Comparison of ENCODE assay signal across 9 cellular contexts in the genomic region with DNA sequence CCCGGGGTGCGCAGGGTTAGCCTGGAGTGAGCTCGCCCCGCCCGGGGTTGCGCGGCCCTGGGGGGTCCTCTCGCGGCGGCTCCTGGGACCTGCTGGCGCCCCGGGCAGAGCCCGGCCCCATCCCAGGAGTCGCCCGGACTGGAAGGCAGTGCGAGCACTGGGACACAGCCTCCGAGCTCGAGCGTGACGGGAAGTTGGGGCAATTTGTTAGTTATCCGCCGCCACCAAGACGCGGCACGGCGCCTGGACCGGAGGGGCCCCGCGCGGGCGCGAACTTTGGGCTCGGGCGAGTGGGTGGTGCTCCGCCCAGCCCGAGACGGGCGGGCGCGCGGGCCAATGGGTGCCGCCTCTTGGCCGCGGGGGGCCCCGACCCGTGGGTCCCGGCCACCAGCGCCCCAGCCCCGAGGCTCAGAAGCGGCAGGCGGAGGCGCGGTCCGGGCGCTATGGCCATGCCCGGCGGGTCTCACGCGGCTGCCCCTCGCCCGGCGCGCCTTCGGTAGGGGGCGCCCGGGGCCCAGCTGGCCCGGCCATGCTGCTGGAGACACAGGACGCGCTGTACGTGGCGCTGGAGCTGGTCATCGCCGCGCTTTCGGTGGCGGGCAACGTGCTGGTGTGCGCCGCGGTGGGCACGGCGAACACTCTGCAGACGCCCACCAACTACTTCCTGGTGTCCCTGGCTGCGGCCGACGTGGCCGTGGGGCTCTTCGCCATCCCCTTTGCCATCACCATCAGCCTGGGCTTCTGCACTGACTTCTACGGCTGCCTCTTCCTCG. TPM values are rescaled to one million over a fixed set of nuclear protein-coding genes. Genes with fewer than 3 reads are reported as not detected.
DNase-seq lines count a peak whose midpoint lies in the region; ATAC-seq, FAIRE-seq and TF ChIP-seq lines count a peak whose summit lies in the region.
"Had no signal": no experiment of that assay in that cellular context is flagged by ENCODE, and none has a peak within 500 bp of the region (broad histone marks: within the 10 kb centered on the region; RNA-seq: fewer than 3 reads in every experiment).

A gene (plus strand): TSS at position 411 of the 773 bp plus-strand sequence. CDS start 119 bp downstream, at position 530.

- H4K20me1 ChIP-seq in PC-3 (ENCODE audit: low read length): 0 out of 2 replicates have a peak, but pooled peaks cover 4% of the 10 kb centered on the region
- no peaks in the 10 kb centered on the region for H4K20me1 ChIP-seq in neural progenitor cell (ENCODE audit: low read depth)

- H3K9me2 ChIP-seq in PC-3 (replicated peaks; ENCODE audit: low read length): no peaks in the 10 kb centered on the region

- H3K27me3 Mint-ChIP-seq in neural progenitor cell (ENCODE audit: insufficient read depth, low read depth): peaks cover 36% of the 10 kb centered on the region

- TF ChIP-seq CTCF in GM10248 (IDR thresholded peaks at IDR 0.05; ENCODE audit: control extremely low read depth, extremely low read depth, low read depth, missing control alignments) (peak; percentile 63), PC-3 (conservative IDR thresholded peaks at IDR 0.05; ENCODE audit: low read depth, low read length) (peak; percentile 61), neural progenitor cell (IDR thresholded peaks at IDR 0.05) (peak; percentile 62)

- H3K4me3 ChIP-seq in PC-3 (ENCODE audit: low read length) (peak within 1 kb of the TSS; percentile 81), neural progenitor cell (peak within 1 kb of the TSS; percentile 70), urinary bladder (ENCODE audit: low read depth, low read length) (peak within 1 kb of the TSS; percentile 53)

- H3K27ac ChIP-seq in PC-3 (ENCODE audit: low read length): peak within 1 kb of the TSS; percentile 83
- H3K27ac ChIP-seq in neural progenitor cell: no peak within 1 kb of the TSS
- no peak within 1 kb of the TSS for H3K27ac ChIP-seq in urinary bladder (ENCODE audit: low read depth)

- ATAC-seq in HG02943 (IDR thresholded peaks at IDR 0.05; ENCODE audit: low read depth, unreplicated experiment) (peak; percentile 56), PC-3 (peak; percentile 62)

- intact Hi-C loops in PC-3 (cut with micrococcal nuclease): loop anchor here (5.0 kb wide), 1 partner anchor 118 kb away; no protein-coding TSS in a partner anchor

- H3K27me3 ChIP-seq in PC-3 (ENCODE audit: low read length): no peaks in the 10 kb centered on the region
- H3K27me3 ChIP-seq in neural progenitor cell: peaks cover 54% of the 10 kb centered on the region

- H3K4me2 ChIP-seq in PC-3 (ENCODE audit: low read length): peak within 1 kb of the TSS; percentile 96
- H3K4me2 ChIP-seq in neural progenitor cell: peak within 1 kb of the TSS; percentile 93

- H2AFZ ChIP-seq in PC-3 (ENCODE audit: low read length): peak within 1 kb of the TSS; percentile 77
- peak within 1 kb of the TSS; percentile 98 for H2AFZ ChIP-seq in neural progenitor cell (replicated peaks)

- POLR2A ChIA-PET in GM10248 (lab: Yijun Ruan, JAX) (interaction anchor here (0.6 kb wide), 1 partner anchor 1038 kb away, joined by 3 read pairs; no protein-coding TSS in a partner anchor), PC-3 (lab: Charles Lee; ENCODE audit: unreplicated experiment) (interaction anchor here (1.0 kb wide), 1 partner anchor 21 kb away, joined by 5 read pairs; no protein-coding TSS in a partner anchor)

- H3F3A ChIP-seq in PC-3 (ENCODE audit: low read length, unreplicated experiment) (peaks cover 10% of the 10 kb centered on the region), neural progenitor cell (ENCODE audit: low read depth) (peaks cover 2% of the 10 kb centered on the region)

- H3K9me3 Mint-ChIP-seq in neural progenitor cell: peaks cover 4% of the 10 kb centered on the region

- H3K27ac Mint-ChIP-seq in neural progenitor cell: peak within 1 kb of the TSS; percentile 78

- peak within 1 kb of the TSS; percentile 85 for H3K4me3 Mint-ChIP-seq in neural progenitor cell

- no peaks in the 10 kb centered on the region for H3K9me3 ChIP-seq in PC-3 (ENCODE audit: low read length)
- H3K9me3 ChIP-seq in neural progenitor cell (ENCODE audit: low read depth): no peaks in the 10 kb centered on the region

- H3K79me2 ChIP-seq in PC-3 (ENCODE audit: low read length) (peaks cover 49% of the 10 kb centered on the region), neural progenitor cell (ENCODE audit: low read depth) (no peaks in the 10 kb centered on the region)

- H3K36me3 ChIP-seq in PC-3 (ENCODE audit: low read depth, low read length): peaks cover 2% of the 10 kb centered on the region; the same call in 1 of the 2 replicates
- H3K36me3 ChIP-seq in neural progenitor cell: no peaks in the 10 kb centered on the region
- H3K36me3 ChIP-seq in urinary bladder (ENCODE audit: insufficient read depth): no peaks in the 10 kb centered on the region

- H3K4me1 ChIP-seq in PC-3 (ENCODE audit: insufficient read depth, low read length) (peaks cover 57% of the 10 kb centered on the region), neural progenitor cell (no peaks in the 10 kb centered on the region), urinary bladder (ENCODE audit: insufficient read depth) (no peaks in the 10 kb centered on the region)

- peaks cover 20% of the 10 kb centered on the region for H3K4me1 Mint-ChIP-seq in neural progenitor cell

- H3K9ac ChIP-seq in PC-3 (ENCODE audit: low read length): peak within 1 kb of the TSS; percentile 99
- no peak within 1 kb of the TSS for H3K9ac ChIP-seq in neural progenitor cell

- no TSS peak for BruUV-seq in PC-3 (replicated peaks; lab: Mats Ljungman, UMichigan)

- DNase-seq in GM10248 (ENCODE audit: extremely low spot score) (peak; percentile 72), PC-3 (peak; percentile 86), frontal cortex (ENCODE audit: low spot score in 2 of 2) (peak; percentile 79 to 81), neural progenitor cell (ENCODE audit: low spot score) (peak; percentile 89), middle frontal gyrus (ENCODE audit: extremely low spot score, low spot score) (no peak)
- DNase-seq in activated effector memory CD4-positive, alpha-beta T cell treated with anti-CD3 and anti-CD28 coated beads, Interleukin-2, amount 50 U/mL, for 16 hours: peak; percentile 80

- under 1% methylated on average over 90 of the region's 90 CpGs for WGBS in urinary bladder

- FAIRE-seq in frontal cortex (lab: Jason Lieb, UNC): no peak
- FAIRE-seq: islet of Langerhans had no signal

- no peaks in the 10 kb centered on the region for H3K36me3 Mint-ChIP-seq in neural progenitor cell

- CTCF ChIA-PET in GM10248 (lab: Yijun Ruan, JAX) (interaction anchor here (1.4 to 1.8 kb wide), 5 partner anchors 10 to 53 kb away, joined by 3 to 5 read pairs (median 4); no protein-coding TSS in a partner anchor), PC-3 (lab: Charles Lee) (interaction anchor here (0.6 to 1.7 kb wide), 5 partner anchors 9 to 106 kb away, joined by 3 to 5 read pairs (median 3); no protein-coding TSS in a partner anchor)

RNA-seq across cellular contexts. Expression of the gene that starts here (rescaled TPM):
- total RNA-seq in PC-3 (2014; rRNA removed): 118 and 130 TPM in 2 replicates
- 4.1 TPM for total RNA-seq in frontal cortex
- 1.9 and 4.4 TPM in 2 replicates for total RNA-seq in neural progenitor cell (ENCODE audit: low replicate concordance)
- total RNA-seq in urinary bladder: 5.9 TPM
- 2.6 TPM for polyA plus RNA-seq in urinary bladder

Comparison
In these comparisons a context has a peak if more than half of its experiments do, and no peak if none do; other contexts are left out.
1. RNA of the gene that starts here (total RNA-seq): 118 to 130 TPM in PC-3; 5.9 TPM in urinary bladder (single experiment), 4.1 TPM in frontal cortex (single experiment) and 1.9 to 4.4 TPM in neural progenitor cell; every median in the first group is over 10 times any median in the second.
2. Peak in every context shown above with its lines, with median percentiles within 50 percentile points of each other: CTCF ChIP-seq and H3K4me3 ChIP-seq.